ENCODE assay signal across 8 cellular contexts in genomic region chr11:117823294-117823940, GRCh38. TPM values are rescaled to one million over a fixed set of nuclear protein-coding genes. Genes with fewer than 3 reads are reported as not detected.
DNase-seq lines count a peak whose midpoint lies in the region; ATAC-seq and TF ChIP-seq lines count a peak whose summit lies in the region.

No MANE protein-coding gene starts in this region.

- H3K4me3 Mint-ChIP-seq in effector memory CD8-positive, alpha-beta T cell: no peak overlapping the region

- no peaks in the 10 kb centered on the region for H3K9me3 Mint-ChIP-seq in effector memory CD8-positive, alpha-beta T cell

- DNase-seq in OCI-M1 (lab: John Stamatoyannopoulos, UW): peak; percentile 61
- no peak for DNase-seq in effector memory CD8-positive, alpha-beta T cell
- peak; percentile 19 for DNase-seq in omental fat pad (ENCODE audit: low spot score)
- no peak for DNase-seq in SKM-1 treated with dmso at 0.1 percent for 144 hours (lab: John Stamatoyannopoulos, UW; ENCODE audit: unreplicated experiment)
- no peak for DNase-seq in retina
- no peak for DNase-seq in AG08395 (ENCODE audit: low spot score)

- H3K4me3 ChIP-seq in GM12875 (ENCODE audit: low read depth, low read length): no peak overlapping the region

- peaks cover 31 to 43% of the 10 kb centered on the region in 2 donors for H3K4me1 Mint-ChIP-seq in effector memory CD8-positive, alpha-beta T cell (ENCODE audit: low read depth in 2 of 2)

- peak; percentile 43 for ATAC-seq in effector memory CD8-positive, alpha-beta T cell (replicated peaks)
- no peak for ATAC-seq in omental fat pad (ENCODE audit: low FRiP score)
- ATAC-seq in GM18861 (IDR thresholded peaks at IDR 0.05; ENCODE audit: unreplicated experiment): no peak

- peak; percentile 28; the same call in 1 of the 2 replicates for TF ChIP-seq CTCF in GM12875 (IDR thresholded peaks at IDR 0.05; ENCODE audit: borderline replicate concordance, insufficient read depth, low read depth, low read length)
- TF ChIP-seq CTCF in omental fat pad (IDR thresholded peaks at IDR 0.05): no peak

- H3K27me3 Mint-ChIP-seq in effector memory CD8-positive, alpha-beta T cell: no peaks in the 10 kb centered on the region

- H3K27ac Mint-ChIP-seq in effector memory CD8-positive, alpha-beta T cell: peak overlapping the region; percentile 47 to 89

- peaks cover 6% of the 10 kb centered on the region for H3K36me3 Mint-ChIP-seq in effector memory CD8-positive, alpha-beta T cell (ENCODE audit: insufficient read depth)

RNA-seq across cellular contexts. Expression of gene FXYD2, which starts 1.1 kb away (rescaled TPM):
- total RNA-seq in omental fat pad: 1 to 10 TPM; 1.1 to 4.3 (median 2.0) TPM

RNA-seq across cellular contexts. Expression of gene DSCAML1, which starts 26.4 kb away (rescaled TPM):
- total RNA-seq in omental fat pad: 10 to 100 TPM in 1 of 4 donors, 1 to 10 TPM in 2, under 1 TPM in 1; 0.95 to 10.9 (median 3.9) TPM

RNA-seq across cellular contexts. Expression of gene FXYD6, which starts 53.0 kb away (rescaled TPM):
- 10 to 100 TPM; 21.5 to 79.9 (median 25.6) TPM for total RNA-seq in omental fat pad

Comparison
In these comparisons a context has a peak if more than half of its experiments do, and no peak if none do; other contexts are left out.
1. DNase-seq: peak in OCI-M1 (single experiment) and omental fat pad (single experiment); none in effector memory CD8-positive, alpha-beta T cell (0 of 3), SKM-1 treated with dmso at 0.1 percent for 144 hours (single experiment), retina (single experiment) and AG08395 (single experiment).